8 cellular contexts compared by ENCODE assay signal in the genomic region with DNA sequence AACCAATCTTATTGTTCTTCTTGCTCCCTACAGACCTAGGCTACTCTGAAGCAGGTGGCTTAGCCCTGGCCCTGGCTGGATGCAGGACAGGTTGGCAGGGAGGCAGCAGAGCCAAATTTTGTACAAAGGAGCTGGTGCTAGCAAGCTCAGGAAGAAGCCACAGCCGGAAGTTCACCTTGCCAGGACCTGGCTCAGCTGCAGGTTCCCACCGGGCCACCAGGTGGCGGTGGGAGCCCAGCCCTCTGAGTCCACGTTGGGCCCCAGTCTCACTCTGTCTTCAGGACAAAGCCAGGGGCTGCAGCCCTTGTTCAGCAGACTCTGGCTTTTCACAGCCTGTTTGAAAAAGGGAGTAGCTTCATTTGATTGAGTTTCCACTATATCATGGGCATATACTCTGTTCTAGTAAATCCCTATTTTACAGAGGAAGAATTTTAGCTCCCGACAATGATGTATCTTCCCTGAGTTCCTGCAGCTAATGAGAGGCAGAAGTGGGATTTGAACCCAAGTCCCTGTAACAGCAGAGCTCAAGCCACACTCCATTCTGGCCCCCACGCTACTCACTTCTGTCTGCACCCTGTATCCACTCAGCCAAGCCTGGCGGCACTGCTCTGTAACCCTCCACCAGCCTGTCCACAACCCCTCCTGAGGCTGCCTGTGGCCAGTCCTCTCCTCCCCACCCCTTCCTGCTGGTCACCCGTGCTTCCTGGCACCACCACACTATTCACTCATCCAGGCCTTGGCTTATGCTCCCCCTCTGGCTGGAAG. TPM values are rescaled to one million over a fixed set of nuclear protein-coding genes. Genes with fewer than 3 reads are reported as not detected.
A peak's percentile ranks its signal among the peaks of the same experiment; 100 is the strongest.
DNase-seq lines count a peak whose midpoint lies in the region; ATAC-seq and TF ChIP-seq lines count a peak whose summit lies in the region.

No MANE protein-coding gene starts in this region.

- H3K27ac Mint-ChIP-seq in activated T-helper 1 cell treated with anti-CD3 and anti-CD28 coated beads, Interleukin-12 subunit alpha, Interleukin-12 subunit beta, Interleukin-2, Interleukin-4 antibody, amounts not matched to agents 30 ng/mL and 10 ng/mL and 1 ng/mL, durations not matched to agents 14 hours and 24 hours and 36 hours = peak overlapping the region; percentile 63
- peak overlapping the region; percentile 64 to 70 for H3K27ac Mint-ChIP-seq in natural killer cell treated with Interleukin-12 subunit alpha and Interleukin-12 subunit beta and Interleukin-15 and Interleukin-18, amount 100 ng/mL, for 72 hours

- peaks cover 5% of the 10 kb centered on the region for H3K36me3 Mint-ChIP-seq in activated T-helper 1 cell treated with anti-CD3 and anti-CD28 coated beads, Interleukin-12 subunit alpha, Interleukin-12 subunit beta, Interleukin-2, Interleukin-4 antibody, amounts not matched to agents 30 ng/mL and 10 ng/mL and 1 ng/mL, durations not matched to agents 14 hours and 24 hours and 36 hours (ENCODE audit: low read depth)
- H3K36me3 Mint-ChIP-seq in natural killer cell treated with Interleukin-12 subunit alpha and Interleukin-12 subunit beta and Interleukin-15 and Interleukin-18, amount 100 ng/mL, for 72 hours = peaks cover 7% of the 10 kb centered on the region

- TF ChIP-seq CTCF in LNCaP clone FGC (IDR thresholded peaks at IDR 0.05; ENCODE audit: control insufficient read depth, extremely low read depth, insufficient read depth) = peak; percentile 94

- ATAC-seq in GM21717 (IDR thresholded peaks at IDR 0.05; ENCODE audit: unreplicated experiment) = peak; percentile 48
- peak; percentile 62 to 67 for ATAC-seq in natural killer cell treated with Interleukin-12 subunit alpha and Interleukin-12 subunit beta and Interleukin-15 and Interleukin-18, amount 100 ng/mL, for 72 hours

- H3K4me3 ChIP-seq in LNCaP clone FGC (ENCODE audit: low read depth, low read length) = no peak overlapping the region

- in situ Hi-C loops in Caki2 (cut with HindIII; ENCODE audit: low pct_unique_long_range_greater_than_20kb, low sequenced_read_pairs) = no loop called here

- peak; percentile 63 for DNase-seq in Caki2 (ENCODE audit: low read depth)
- peak; percentile 65 for DNase-seq in LNCaP clone FGC (ENCODE audit: low read depth)
- peak; percentile 72 for DNase-seq in RKO (ENCODE audit: low spot score)
- peak; percentile 78 for DNase-seq in activated T-helper 1 cell treated with anti-CD3 and anti-CD28 coated beads, Interleukin-12 subunit alpha, Interleukin-12 subunit beta, Interleukin-2, Interleukin-4 antibody, amounts not matched to agents 30 ng/mL and 10 ng/mL and 1 ng/mL, durations not matched to agents 14 hours and 24 hours and 36 hours (ENCODE audit: low spot score)
- DNase-seq in fibroblast of gingiva (ENCODE audit: low read depth) = peak; percentile 55
- DNase-seq in natural killer cell treated with Interleukin-12 subunit alpha and Interleukin-12 subunit beta and Interleukin-15 and Interleukin-18, amount 100 ng/mL, for 72 hours (ENCODE audit: low spot score) = peak; percentile 82
- peak; percentile 70 to 87 (median 76) for DNase-seq in stimulated activated naive CD4-positive, alpha-beta T cell (lab: John Stamatoyannopoulos, UW)

- no peak overlapping the region for H3K4me3 Mint-ChIP-seq in activated T-helper 1 cell treated with anti-CD3 and anti-CD28 coated beads, Interleukin-12 subunit alpha, Interleukin-12 subunit beta, Interleukin-2, Interleukin-4 antibody, amounts not matched to agents 30 ng/mL and 10 ng/mL and 1 ng/mL, durations not matched to agents 14 hours and 24 hours and 36 hours
- no peak overlapping the region for H3K4me3 Mint-ChIP-seq in natural killer cell treated with Interleukin-12 subunit alpha and Interleukin-12 subunit beta and Interleukin-15 and Interleukin-18, amount 100 ng/mL, for 72 hours

- H3K4me1 Mint-ChIP-seq in activated T-helper 1 cell treated with anti-CD3 and anti-CD28 coated beads, Interleukin-12 subunit alpha, Interleukin-12 subunit beta, Interleukin-2, Interleukin-4 antibody, amounts not matched to agents 30 ng/mL and 10 ng/mL and 1 ng/mL, durations not matched to agents 14 hours and 24 hours and 36 hours (ENCODE audit: low read depth) = peaks cover 37% of the 10 kb centered on the region
- H3K4me1 Mint-ChIP-seq in natural killer cell treated with Interleukin-12 subunit alpha and Interleukin-12 subunit beta and Interleukin-15 and Interleukin-18, amount 100 ng/mL, for 72 hours (ENCODE audit: low read depth in 2 of 2) = peaks cover 28 to 31% of the 10 kb centered on the region in 2 donors

- intact Hi-C loops in activated T-helper 1 cell treated with anti-CD3 and anti-CD28 coated beads, Interleukin-12 subunit alpha, Interleukin-12 subunit beta, Interleukin-2, Interleukin-4 antibody, amounts not matched to agents 30 ng/mL and 10 ng/mL and 1 ng/mL, durations not matched to agents 14 hours and 24 hours and 36 hours (cut with micrococcal nuclease) = loop anchor here (1.0 to 10.0 kb wide), 6 partner anchors 49 to 178 kb away; partner anchors contain the start of genes CPSF7 and TMEM216

- H3K9me3 Mint-ChIP-seq in activated T-helper 1 cell treated with anti-CD3 and anti-CD28 coated beads, Interleukin-12 subunit alpha, Interleukin-12 subunit beta, Interleukin-2, Interleukin-4 antibody, amounts not matched to agents 30 ng/mL and 10 ng/mL and 1 ng/mL, durations not matched to agents 14 hours and 24 hours and 36 hours = no peaks in the 10 kb centered on the region
- H3K9me3 Mint-ChIP-seq in natural killer cell treated with Interleukin-12 subunit alpha and Interleukin-12 subunit beta and Interleukin-15 and Interleukin-18, amount 100 ng/mL, for 72 hours = no peaks in the 10 kb centered on the region

- H3K27me3 Mint-ChIP-seq in activated T-helper 1 cell treated with anti-CD3 and anti-CD28 coated beads, Interleukin-12 subunit alpha, Interleukin-12 subunit beta, Interleukin-2, Interleukin-4 antibody, amounts not matched to agents 30 ng/mL and 10 ng/mL and 1 ng/mL, durations not matched to agents 14 hours and 24 hours and 36 hours (ENCODE audit: insufficient read depth) = no peaks in the 10 kb centered on the region
- H3K27me3 Mint-ChIP-seq in natural killer cell treated with Interleukin-12 subunit alpha and Interleukin-12 subunit beta and Interleukin-15 and Interleukin-18, amount 100 ng/mL, for 72 hours = no peaks in the 10 kb centered on the region

RNA-seq across cellular contexts. Expression of gene TKFC, which starts 3.3 kb away (rescaled TPM):
- 69.5 and 73.5 TPM in 2 replicates for total RNA-seq in Caki2 (2014; rRNA removed; shearing (Covaris generic); ENCODE audit: low replicate concordance)
- total RNA-seq in activated T-helper 1 cell treated with anti-CD3 and anti-CD28 coated beads, Interleukin-12 subunit alpha, Interleukin-12 subunit beta, Interleukin-2, Interleukin-4 antibody, amounts not matched to agents 30 ng/mL and 10 ng/mL and 1 ng/mL, durations not matched to agents 14 hours and 24 hours and 36 hours = 71.2 and 78.2 TPM in 2 replicates
- total RNA-seq in natural killer cell treated with Interleukin-12 subunit alpha and Interleukin-12 subunit beta and Interleukin-15 and Interleukin-18, amount 100 ng/mL, for 72 hours = 10 to 100 TPM; 18.9 to 38.9 TPM

RNA-seq across cellular contexts. Expression of gene DDB1, which starts 3.4 kb away (rescaled TPM):
- total RNA-seq in Caki2 (2014; rRNA removed; shearing (Covaris generic); ENCODE audit: low replicate concordance) = 151 and 154 TPM in 2 replicates
- 259 and 270 TPM in 2 replicates for total RNA-seq in activated T-helper 1 cell treated with anti-CD3 and anti-CD28 coated beads, Interleukin-12 subunit alpha, Interleukin-12 subunit beta, Interleukin-2, Interleukin-4 antibody, amounts not matched to agents 30 ng/mL and 10 ng/mL and 1 ng/mL, durations not matched to agents 14 hours and 24 hours and 36 hours
- 100 to 1,000 TPM; 241 to 276 TPM for total RNA-seq in natural killer cell treated with Interleukin-12 subunit alpha and Interleukin-12 subunit beta and Interleukin-15 and Interleukin-18, amount 100 ng/mL, for 72 hours

RNA-seq across cellular contexts. Expression of gene CYB561A3, which starts 25.3 kb away (rescaled TPM):
- 56.1 and 59.9 TPM in 2 replicates for total RNA-seq in Caki2 (2014; rRNA removed; shearing (Covaris generic); ENCODE audit: low replicate concordance)
- total RNA-seq in activated T-helper 1 cell treated with anti-CD3 and anti-CD28 coated beads, Interleukin-12 subunit alpha, Interleukin-12 subunit beta, Interleukin-2, Interleukin-4 antibody, amounts not matched to agents 30 ng/mL and 10 ng/mL and 1 ng/mL, durations not matched to agents 14 hours and 24 hours and 36 hours = 38.1 and 42.3 TPM in 2 replicates
- total RNA-seq in natural killer cell treated with Interleukin-12 subunit alpha and Interleukin-12 subunit beta and Interleukin-15 and Interleukin-18, amount 100 ng/mL, for 72 hours = 100 to 1,000 TPM in 1 of 2 donors, 10 to 100 TPM in 1; 33.0 to 112 TPM

RNA-seq across cellular contexts. Expression of gene TMEM138, which starts 25.8 kb away (rescaled TPM):
- 13.2 and 31.3 TPM in 2 replicates for total RNA-seq in Caki2 (2014; rRNA removed; shearing (Covaris generic); ENCODE audit: low replicate concordance)
- 68.4 and 71.7 TPM in 2 replicates for total RNA-seq in activated T-helper 1 cell treated with anti-CD3 and anti-CD28 coated beads, Interleukin-12 subunit alpha, Interleukin-12 subunit beta, Interleukin-2, Interleukin-4 antibody, amounts not matched to agents 30 ng/mL and 10 ng/mL and 1 ng/mL, durations not matched to agents 14 hours and 24 hours and 36 hours
- 100 to 1,000 TPM in 1 of 2 donors, 10 to 100 TPM in 1; 56.1 to 107 TPM for total RNA-seq in natural killer cell treated with Interleukin-12 subunit alpha and Interleukin-12 subunit beta and Interleukin-15 and Interleukin-18, amount 100 ng/mL, for 72 hours

RNA-seq across cellular contexts. Expression of gene VWCE, which starts 41.2 kb away (rescaled TPM):
- total RNA-seq in Caki2 (2014; rRNA removed; shearing (Covaris generic); ENCODE audit: low replicate concordance) = not detected in 2 replicates
- total RNA-seq in activated T-helper 1 cell treated with anti-CD3 and anti-CD28 coated beads, Interleukin-12 subunit alpha, Interleukin-12 subunit beta, Interleukin-2, Interleukin-4 antibody, amounts not matched to agents 30 ng/mL and 10 ng/mL and 1 ng/mL, durations not matched to agents 14 hours and 24 hours and 36 hours = 9.4 and 10.9 TPM in 2 replicates
- 1 to 10 TPM; 2.1 to 3.3 TPM for total RNA-seq in natural killer cell treated with Interleukin-12 subunit alpha and Interleukin-12 subunit beta and Interleukin-15 and Interleukin-18, amount 100 ng/mL, for 72 hours
